In the genomic region with DNA sequence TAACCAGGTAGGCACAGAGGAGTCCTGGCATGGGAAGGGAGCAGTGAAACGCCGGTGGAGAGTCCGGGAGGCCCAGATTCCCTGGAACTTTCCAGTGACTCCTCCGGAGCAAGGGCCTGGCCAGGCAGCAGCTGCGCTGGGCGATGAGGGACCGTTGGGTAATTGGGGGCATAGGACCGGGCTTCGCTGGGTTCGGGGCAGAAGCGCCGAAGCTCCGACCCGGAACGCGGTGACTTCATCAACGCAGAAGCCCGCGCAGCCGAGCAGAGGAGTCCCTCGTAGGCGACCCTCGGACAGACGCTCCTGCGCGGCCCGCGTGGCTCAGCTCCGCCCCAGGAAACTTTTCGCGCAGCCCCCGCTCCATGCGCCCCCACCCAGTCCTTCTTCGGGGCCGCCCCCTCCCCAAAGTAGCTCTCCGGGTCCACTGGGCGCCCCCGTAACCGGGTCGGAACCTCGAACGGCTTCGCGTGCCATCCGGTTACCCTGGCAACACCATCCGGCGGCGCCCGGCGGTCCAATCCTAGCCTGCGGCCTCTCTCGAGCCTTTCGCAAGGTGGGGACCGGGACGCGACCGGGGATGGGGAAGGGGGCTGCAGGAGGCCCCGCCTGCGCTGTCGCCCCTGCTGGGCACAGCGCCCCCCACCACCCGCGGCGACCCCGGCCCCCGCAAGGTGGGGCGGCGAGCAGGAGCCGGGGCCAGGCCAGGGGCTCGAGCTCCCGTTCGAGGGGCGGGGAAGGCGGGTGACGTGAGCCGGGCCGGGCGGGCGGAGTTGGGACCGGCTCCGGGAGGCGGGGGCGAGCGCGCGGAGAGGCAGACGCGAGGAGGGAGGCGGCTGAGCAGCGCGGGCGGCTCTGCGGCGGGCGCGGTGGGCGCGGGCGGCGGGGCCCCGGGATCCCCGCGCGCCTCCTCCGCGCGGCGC, we compare ENCODE assay signal across 14 cellular contexts. TPM values are rescaled to one million over a fixed set of nuclear protein-coding genes. Genes with fewer than 3 reads are reported as not detected.
DNase-seq lines count a peak whose midpoint lies in the region; ATAC-seq and TF ChIP-seq lines count a peak whose summit lies in the region.
"Had no signal": no experiment of that assay in that cellular context is flagged by ENCODE, and none has a peak within 500 bp of the region (broad histone marks: within the 10 kb centered on the region; RNA-seq: fewer than 3 reads in every experiment).

TSS of gene AJAP1 (plus strand) at position 814 of the 920 bp plus-strand sequence. CDS start 817 bp downstream, outside the sequence.

- no peak within 1 kb of the TSS for H3K4me3 Mint-ChIP-seq in activated T-cell treated with anti-CD3 and anti-CD28 coated beads, Interleukin-2, amount 50 U/mL, for 24 hours
- no peak within 1 kb of the TSS for H3K4me3 Mint-ChIP-seq in activated T-cell treated with anti-CD3 and anti-CD28 coated beads, Interleukin-2, amount 50 U/mL, for 4 hours
- H3K4me3 Mint-ChIP-seq: immature natural killer cell; stimulated activated naive CD8-positive, alpha-beta T cell treated with anti-CD3 and anti-CD28 coated beads, Interleukin-15, Interleukin-2, amounts not matched to agents 100 ng/mL and 50 ng/mL, for 24 hours had no signal

- no peaks in the 10 kb centered on the region for H3K36me3 ChIP-seq in brain microvascular endothelial cell (replicated peaks)
- no peaks in the 10 kb centered on the region for H3K36me3 ChIP-seq in lower lobe of right lung
- H3K36me3 ChIP-seq in suprapubic skin: no peaks in the 10 kb centered on the region
- H3K36me3 ChIP-seq in BE2C: no peaks in the 10 kb centered on the region

- H3K9me3 Mint-ChIP-seq in activated T-cell treated with anti-CD3 and anti-CD28 coated beads, Interleukin-2, amount 50 U/mL, for 24 hours: no peaks in the 10 kb centered on the region
- H3K9me3 Mint-ChIP-seq in activated T-cell treated with anti-CD3 and anti-CD28 coated beads, Interleukin-2, amount 50 U/mL, for 4 hours: no peaks in the 10 kb centered on the region
- H3K9me3 Mint-ChIP-seq: stimulated activated naive CD8-positive, alpha-beta T cell treated with anti-CD3 and anti-CD28 coated beads, Interleukin-15, Interleukin-2, amounts not matched to agents 100 ng/mL and 50 ng/mL, for 24 hours had no signal

- H3K27me3 ChIP-seq in brain microvascular endothelial cell (replicated peaks): peaks cover 19% of the 10 kb centered on the region
- H3K27me3 ChIP-seq in lower lobe of right lung (ENCODE audit: low read depth): peaks cover 80% of the 10 kb centered on the region
- peaks cover 87% of the 10 kb centered on the region for H3K27me3 ChIP-seq in suprapubic skin
- peaks cover 39% of the 10 kb centered on the region for H3K27me3 ChIP-seq in BE2C

- TF ChIP-seq CTCF in brain microvascular endothelial cell (IDR thresholded peaks at IDR 0.05; ENCODE audit: low read depth, low read length, missing control alignments) (no peak), lower lobe of right lung (IDR thresholded peaks at IDR 0.05) (no peak), suprapubic skin (IDR thresholded peaks at IDR 0.05) (no peak), BE2C (IDR thresholded peaks at IDR 0.05; ENCODE audit: low read depth, low read length) (no peak)

- intact Hi-C loops in lower lobe of right lung (cut with DNase I): no loop called here

- WGBS in suprapubic skin: 1% methylated on average over 45 of the region's 108 CpGs

- peaks cover 12% of the 10 kb centered on the region for H3K4me1 ChIP-seq in lower lobe of right lung
- H3K4me1 ChIP-seq in suprapubic skin: peaks cover 27% of the 10 kb centered on the region
- H3K4me1 ChIP-seq in BE2C: no peaks in the 10 kb centered on the region

- DNase-seq in activated T-cell treated with anti-CD3 and anti-CD28 coated beads, Interleukin-2, amount 50 U/mL, for 24 hours: peak; percentile 33
- DNase-seq in activated T-cell treated with anti-CD3 and anti-CD28 coated beads, Interleukin-2, amount 50 U/mL, for 4 hours: no peak
- DNase-seq in brain microvascular endothelial cell (no peak), lower lobe of right lung (no peak), suprapubic skin (ENCODE audit: low spot score in 2 of 2) (no peak), BE2C (no peak), NCI-H1417 treated with DMSO at 0.1 percent for 48 hours (lab: John Stamatoyannopoulos, UW) (no peak)
- DNase-seq: cortex of kidney, immature natural killer cell, NCI-H1092 had no signal

- peak within 1 kb of the TSS; percentile 57 for H3K4me3 ChIP-seq in brain microvascular endothelial cell (ENCODE audit: low read depth, low read length)
- peak within 1 kb of the TSS; percentile 31 for H3K4me3 ChIP-seq in lower lobe of right lung
- peak within 1 kb of the TSS; percentile 53 for H3K4me3 ChIP-seq in suprapubic skin
- H3K4me3 ChIP-seq in BE2C (ENCODE audit: low read depth, low read length): no peak within 1 kb of the TSS

- no peak within 1 kb of the TSS for H3K27ac Mint-ChIP-seq in activated T-cell treated with anti-CD3 and anti-CD28 coated beads, Interleukin-2, amount 50 U/mL, for 24 hours
- H3K27ac Mint-ChIP-seq: CD14-positive monocyte; immature natural killer cell; stimulated activated naive CD8-positive, alpha-beta T cell treated with anti-CD3 and anti-CD28 coated beads, Interleukin-15, Interleukin-2, amounts not matched to agents 100 ng/mL and 50 ng/mL, for 24 hours had no signal

- peaks cover 7% of the 10 kb centered on the region for H3K4me1 Mint-ChIP-seq in activated T-cell treated with anti-CD3 and anti-CD28 coated beads, Interleukin-2, amount 50 U/mL, for 24 hours (ENCODE audit: low read depth)
- peaks cover 7% of the 10 kb centered on the region for H3K4me1 Mint-ChIP-seq in activated T-cell treated with anti-CD3 and anti-CD28 coated beads, Interleukin-2, amount 50 U/mL, for 4 hours (ENCODE audit: low read depth)
- H3K4me1 Mint-ChIP-seq: CD14-positive monocyte had no signal

- peak within 1 kb of the TSS; percentile 47 for H3K27ac ChIP-seq in brain microvascular endothelial cell
- H3K27ac ChIP-seq in lower lobe of right lung: no peak within 1 kb of the TSS
- H3K27ac ChIP-seq in suprapubic skin: no peak within 1 kb of the TSS

- no peak for ATAC-seq in activated T-cell treated with anti-CD3 and anti-CD28 coated beads, Interleukin-2, amount 50 U/mL, for 4 hours
- ATAC-seq in lower lobe of right lung (no peak), HG03439 (IDR thresholded peaks at IDR 0.05; ENCODE audit: unreplicated experiment) (no peak)
- ATAC-seq: sciatic nerve had no signal

- TF ChIP-seq EP300 in suprapubic skin (IDR thresholded peaks at IDR 0.05): no peak

- peaks cover 54% of the 10 kb centered on the region for H3K27me3 Mint-ChIP-seq in activated T-cell treated with anti-CD3 and anti-CD28 coated beads, Interleukin-2, amount 50 U/mL, for 24 hours
- peaks cover 44% of the 10 kb centered on the region for H3K27me3 Mint-ChIP-seq in activated T-cell treated with anti-CD3 and anti-CD28 coated beads, Interleukin-2, amount 50 U/mL, for 4 hours (ENCODE audit: low read depth)

- in situ Hi-C loops in brain microvascular endothelial cell (cut with HindIII; ENCODE audit: low pct_ligation_motif_present, low sequenced_read_pairs): no loop called here

- H3K36me3 Mint-ChIP-seq in activated T-cell treated with anti-CD3 and anti-CD28 coated beads, Interleukin-2, amount 50 U/mL, for 24 hours (ENCODE audit: low read depth): no peaks in the 10 kb centered on the region
- no peaks in the 10 kb centered on the region for H3K36me3 Mint-ChIP-seq in activated T-cell treated with anti-CD3 and anti-CD28 coated beads, Interleukin-2, amount 50 U/mL, for 4 hours (ENCODE audit: insufficient read depth)
- H3K36me3 Mint-ChIP-seq: CD14-positive monocyte, immature natural killer cell had no signal

- TF ChIP-seq POLR2A in suprapubic skin (IDR thresholded peaks at IDR 0.05): no peak

- H3K9me3 ChIP-seq in lower lobe of right lung (no peaks in the 10 kb centered on the region), suprapubic skin (no peaks in the 10 kb centered on the region), BE2C (no peaks in the 10 kb centered on the region)

RNA-seq across cellular contexts. Expression of gene AJAP1, which starts in this region (rescaled TPM):
- under 1 TPM in 2 of 3 donors, not detected in 1; 0.03 to 0.18 TPM for total RNA-seq in activated T-cell treated with anti-CD3 and anti-CD28 coated beads, Interleukin-2, amount 50 U/mL, for 4 hours
- total RNA-seq in lower lobe of right lung (0.77 TPM), suprapubic skin (1 to 10 TPM in 1 of 4 donors, under 1 TPM in 3; 0.11 to 2.3 (median 0.80) TPM)
- polyA plus RNA-seq in BE2C (2012; ENCODE audit: insufficient read depth, insufficient read length, low read depth): not detected
- polyA plus RNA-seq: CD14-positive monocyte, immature natural killer cell had no signal
